23 cellular contexts compared by ENCODE assay signal in the genomic region with DNA sequence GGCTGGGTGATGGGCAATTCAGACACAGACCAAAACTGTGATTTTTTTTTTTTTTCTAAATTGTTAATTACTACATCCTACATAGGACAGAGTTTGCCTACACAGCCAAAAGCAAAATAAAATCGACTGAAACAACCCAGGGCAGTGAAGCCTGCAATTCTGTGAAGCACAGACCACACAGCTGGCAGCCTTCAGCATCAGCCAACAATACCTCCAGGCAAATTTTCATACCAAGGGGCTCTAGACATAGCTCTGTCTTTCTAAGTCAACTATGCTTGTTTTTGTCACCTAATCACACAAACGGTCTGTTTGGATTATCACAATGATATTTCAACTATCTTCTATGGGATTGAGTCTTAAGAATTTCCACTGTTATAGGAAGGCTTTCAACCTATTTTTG. TPM values are rescaled to one million over a fixed set of nuclear protein-coding genes. Genes with fewer than 3 reads are reported as not detected.
A peak's percentile ranks its signal among the peaks of the same experiment; 100 is the strongest.
DNase-seq lines count a peak whose midpoint lies in the region; ATAC-seq and TF ChIP-seq lines count a peak whose summit lies in the region.
"Had no signal": no experiment of that assay in that cellular context is flagged by ENCODE, and none has a peak within 500 bp of the region (broad histone marks: within the 10 kb centered on the region; RNA-seq: fewer than 3 reads in every experiment).

No MANE protein-coding gene starts in this region.

- no peak overlapping the region for H2BK120ac ChIP-seq in trophoblast cell (ENCODE audit: insufficient read depth, low read length, poor library complexity)

- no peak overlapping the region for H2AFZ ChIP-seq in OCI-LY7 (ENCODE audit: low read length)
- no peak overlapping the region for H2AFZ ChIP-seq in trophoblast cell (ENCODE audit: insufficient read depth, low read length, poor library complexity)
- H2AFZ ChIP-seq in hepatocyte: no peak overlapping the region

- H3K79me2 ChIP-seq in OCI-LY7 (ENCODE audit: insufficient read depth, low read depth, low read length): peaks cover 22% of the 10 kb centered on the region; the same call in 1 of the 2 replicates
- H3K79me2 ChIP-seq in trophoblast cell (ENCODE audit: control insufficient read depth, insufficient read depth, low read length, poor library complexity): no peaks in the 10 kb centered on the region
- peaks cover 52% of the 10 kb centered on the region for H3K79me2 ChIP-seq in hepatocyte

- H3K27ac ChIP-seq in OCI-LY7 (ENCODE audit: low read depth, low read length, poor library complexity, severe bottlenecking) (no peak overlapping the region), trophoblast cell (ENCODE audit: low read depth, low read length) (no peak overlapping the region), hepatocyte (no peak overlapping the region)
- H3K27ac ChIP-seq: body of pancreas, C4-2B, left ventricle myocardium inferior, uterus, WERI-Rb-1 had no signal

- H3K4ac ChIP-seq in trophoblast cell (ENCODE audit: low read depth, low read length): no peak overlapping the region

- H3K9me3 ChIP-seq in OCI-LY7 (ENCODE audit: low read length) (no peaks in the 10 kb centered on the region), trophoblast cell (ENCODE audit: insufficient read depth, low read depth, low read length) (no peaks in the 10 kb centered on the region), hepatocyte (ENCODE audit: low read depth) (no peaks in the 10 kb centered on the region)
- H3K9me3 ChIP-seq: body of pancreas, left ventricle myocardium inferior, uterus had no signal

- H3K27me3 ChIP-seq in trophoblast cell (ENCODE audit: insufficient read depth, low read length) (no peaks in the 10 kb centered on the region), hepatocyte (no peaks in the 10 kb centered on the region)
- H3K27me3 ChIP-seq: body of pancreas, uterus had no signal

- no peaks in the 10 kb centered on the region for H3K79me1 ChIP-seq in trophoblast cell (ENCODE audit: low read length)

- no peak overlapping the region for H4K12ac ChIP-seq in trophoblast cell (ENCODE audit: low read depth, low read length)

- no peak overlapping the region for H3K9ac ChIP-seq in trophoblast cell (ENCODE audit: low read length)

- no peak overlapping the region for H3K4me3 ChIP-seq in OCI-LY7 (ENCODE audit: low read depth, low read length, poor library complexity, severe bottlenecking)
- no peak overlapping the region for H3K4me3 ChIP-seq in trophoblast cell (ENCODE audit: low read depth, low read length)
- no peak overlapping the region for H3K4me3 ChIP-seq in hepatocyte
- H3K4me3 ChIP-seq: body of pancreas, left ventricle myocardium inferior, uterus had no signal

- ATAC-seq in GM18868 (IDR thresholded peaks at IDR 0.05; ENCODE audit: unreplicated experiment) (peak; percentile 57), HG02678 (IDR thresholded peaks at IDR 0.05; ENCODE audit: unreplicated experiment) (peak; percentile 78), GM21737 (IDR thresholded peaks at IDR 0.05; ENCODE audit: unreplicated experiment) (no peak)
- ATAC-seq: body of pancreas had no signal

- H3K36me3 ChIP-seq in OCI-LY7 (ENCODE audit: insufficient read depth, low read length) (peaks cover 74% of the 10 kb centered on the region), trophoblast cell (ENCODE audit: control insufficient read depth in 1 of 2, insufficient read depth in 2 of 2, low read length in 2 of 2) (peaks cover 7 to 16% of the 10 kb centered on the region in 2 experiments), hepatocyte (replicated peaks; ENCODE audit: insufficient read depth, low read depth) (no peaks in the 10 kb centered on the region)
- H3K36me3 ChIP-seq: uterus had no signal

- H4K91ac ChIP-seq in trophoblast cell (ENCODE audit: low read depth, low read length): no peak overlapping the region

- DNase-seq in OCI-LY7 (ENCODE audit: low spot score) (peak; percentile 50), trophoblast cell (peak; percentile 47 to 76), NCI-H226 (no peak), hepatocyte (ENCODE audit: low spot score) (no peak), COLO668 (lab: John Stamatoyannopoulos, UW; ENCODE audit: unreplicated experiment) (no peak)
- DNase-seq: activated naive CD8-positive, alpha-beta T cell treated with anti-CD3 and anti-CD28 coated beads, Interleukin-2, amount 10 ng/mL, durations not matched to agents 7 days and 5 days; body of pancreas; effector CD4-positive, alpha-beta T cell; EL; H7; hippocampal formation; left ventricle myocardium inferior; MM.1S; NCI-H1436 treated with DMSO at 0.1 percent for 48 hours; NCI-H2171; NCI-H524 treated with DMSO at 0.1 percent for 48 hours; uterus; WERI-Rb-1 had no signal

- no TSS peak for BruUV-seq in OCI-LY7 (replicated peaks; lab: Mats Ljungman, UMichigan)

- no peak overlapping the region for H3K14ac ChIP-seq in trophoblast cell (ENCODE audit: low read length)

- intact Hi-C loops in OCI-LY7 (cut with micrococcal nuclease; ENCODE audit: unreplicated experiment): no loop called here

- H2BK5ac ChIP-seq in trophoblast cell (ENCODE audit: low read depth, low read length, poor library complexity): no peak overlapping the region

- no peak overlapping the region for H4K8ac ChIP-seq in trophoblast cell (ENCODE audit: low read depth, low read length)

- no CpG with 5 or more reads among the region's 2 CpGs for WGBS in trophoblast cell (ENCODE audit: extremely low coverage, insufficient coverage, insufficient read length)
- WGBS in hepatocyte (ENCODE audit: low lambda C conversion rate, missing lambda C conversion rate): 46% methylated on average over 2 of the region's 2 CpGs

- H3K4me1 ChIP-seq in OCI-LY7 (ENCODE audit: insufficient read depth, low read length, poor library complexity, severe bottlenecking): peaks cover 6% of the 10 kb centered on the region
- peaks cover 0 to 2% of the 10 kb centered on the region in 2 experiments for H3K4me1 ChIP-seq in trophoblast cell (ENCODE audit: control insufficient read depth in 1 of 2, insufficient read depth in 2 of 2, low read length in 2 of 2)
- peaks cover 11% of the 10 kb centered on the region for H3K4me1 ChIP-seq in hepatocyte (ENCODE audit: insufficient read depth)
- H3K4me1 ChIP-seq: uterus had no signal

- POLR2A ChIA-PET in OCI-LY7 (lab: Charles Lee): interaction anchor here (0.6 to 2.1 kb wide), 8 partner anchors 9 to 425 kb away, joined by 3 to 10 read pairs (median 3); partner anchors contain the start of gene RMND1

- no peak overlapping the region for H3K18ac ChIP-seq in trophoblast cell (ENCODE audit: low read length)

- CTCF ChIA-PET in OCI-LY7 (lab: Charles Lee; ENCODE audit: unreplicated experiment): no interaction called here

- TF ChIP-seq CTCF in OCI-LY7 (conservative IDR thresholded peaks at IDR 0.05; ENCODE audit: low read length): no peak
- no peak for TF ChIP-seq CTCF in hepatocyte (IDR thresholded peaks at IDR 0.05; ENCODE audit: poor library complexity)

- H3K4me2 ChIP-seq in OCI-LY7 (ENCODE audit: low read length): no peak overlapping the region
- no peak overlapping the region for H3K4me2 ChIP-seq in trophoblast cell (ENCODE audit: low read length)
- H3K4me2 ChIP-seq in hepatocyte: no peak overlapping the region

- no peak overlapping the region for H3K23ac ChIP-seq in trophoblast cell (ENCODE audit: low read length)

- no peaks in the 10 kb centered on the region for H3K9me2 ChIP-seq in OCI-LY7 (ENCODE audit: insufficient read depth, low read length)
- H3K9me2 ChIP-seq in hepatocyte (replicated peaks; ENCODE audit: insufficient read depth): no peaks in the 10 kb centered on the region

- H2AK5ac ChIP-seq in trophoblast cell (ENCODE audit: low read length): no peak overlapping the region

- H4K20me1 ChIP-seq in OCI-LY7 (ENCODE audit: insufficient read depth, low read length) (no peaks in the 10 kb centered on the region), hepatocyte (ENCODE audit: insufficient read depth, poor library complexity, severe bottlenecking) (no peaks in the 10 kb centered on the region)

- H2BK12ac ChIP-seq in trophoblast cell (ENCODE audit: low read length): no peak overlapping the region

RNA-seq across cellular contexts. Expression of gene RMND1, which starts 17.6 kb away (rescaled TPM):
- total RNA-seq in OCI-LY7 (2014; rRNA removed; shearing (Covaris generic)): 10.2 and 21.2 TPM in 2 replicates
- 22.0 and 22.3 TPM in 2 replicates for total RNA-seq in OCI-LY7 (2022)
- polyA plus RNA-seq in trophoblast cell (2013): 19.0 and 19.2 TPM in 2 replicates
- 41.9 and 43.5 TPM in 2 replicates for total RNA-seq in hepatocyte
- 24.1 and 27.1 TPM in 2 replicates for polyA plus RNA-seq in hepatocyte

RNA-seq across cellular contexts. Expression of gene ZBTB2, which starts 43.0 kb away (rescaled TPM):
- total RNA-seq in OCI-LY7 (2014; rRNA removed; shearing (Covaris generic)): 16.4 and 17.0 TPM in 2 replicates
- 17.0 and 18.4 TPM in 2 replicates for total RNA-seq in OCI-LY7 (2022)
- 26.4 and 27.4 TPM in 2 replicates for polyA plus RNA-seq in trophoblast cell (2013)
- total RNA-seq in hepatocyte: 17.3 and 17.4 TPM in 2 replicates
- polyA plus RNA-seq in hepatocyte: 10.2 and 10.6 TPM in 2 replicates

RNA-seq across cellular contexts. Expression of gene CCDC170, which starts 59.4 kb away (rescaled TPM):
- not detected in 2 replicates for total RNA-seq in OCI-LY7 (2014; rRNA removed; shearing (Covaris generic))
- total RNA-seq in OCI-LY7 (2022) (not detected in 2 replicates), hepatocyte (0.88 and 1.2 TPM in 2 replicates)
- polyA plus RNA-seq in trophoblast cell (2013): 0.10 and 0.19 TPM in 2 replicates
- polyA plus RNA-seq in hepatocyte: 0.60 and 1.2 TPM in 2 replicates
- total RNA-seq: activated naive CD8-positive, alpha-beta T cell treated with anti-CD3 and anti-CD28 coated beads, Interleukin-2, amount 10 ng/mL, durations not matched to agents 7 days and 5 days; activated T-helper 2 cell treated with anti-CD3 and anti-CD28 coated beads, Interferon-gamma antibody, Interleukin-2, Interleukin-4, amounts not matched to agents 10 μg/mL and 5 μg/mL and 100 μg/mL, durations not matched to agents 14 hours and 24 hours and 36 hours had no signal

Comparison
In these comparisons a context has a peak if more than half of its experiments do, and no peak if none do; other contexts are left out.
1. DNase-seq: peak in OCI-LY7 (single experiment) and trophoblast cell (2 of 2); none in NCI-H226 (single experiment), hepatocyte (single experiment) and COLO668 (single experiment).